In genomic region chr14:77102154-77102553, GRCh38 we compare ENCODE assay signal across 20 cellular contexts. TPM values are rescaled to one million over a fixed set of nuclear protein-coding genes. Genes with fewer than 3 reads are reported as not detected.
DNase-seq lines count a peak whose midpoint lies in the region; ATAC-seq, FAIRE-seq and TF ChIP-seq lines count a peak whose summit lies in the region.
"Had no signal": no experiment of that assay in that cellular context is flagged by ENCODE, and none has a peak within 500 bp of the region (broad histone marks: within the 10 kb centered on the region; RNA-seq: fewer than 3 reads in every experiment).

No MANE protein-coding gene starts in this region.

- no peak overlapping the region for H3K23ac ChIP-seq in mesenchymal stem cell (ENCODE audit: low read length in 2 of 2)

- no peak overlapping the region for H3K4me2 ChIP-seq in endothelial cell of umbilical vein (ENCODE audit: insufficient read depth, low read length)
- no peak overlapping the region for H3K4me2 ChIP-seq in neural progenitor cell
- no peak overlapping the region for H3K4me2 ChIP-seq in mesenchymal stem cell (ENCODE audit: low read length, poor library complexity, severe bottlenecking)
- H3K4me2 ChIP-seq: KMS-11 had no signal

- H3K9me3 Mint-ChIP-seq in neural progenitor cell = no peaks in the 10 kb centered on the region
- H3K9me3 Mint-ChIP-seq: WTC11 had no signal

- WGBS in mesenchymal stem cell = 40% methylated on average over 3 of the region's 4 CpGs

- H3K9me3 ChIP-seq in endothelial cell of umbilical vein (replicated peaks; ENCODE audit: control insufficient read depth, insufficient read depth, low read length) (no peaks in the 10 kb centered on the region), neural progenitor cell (ENCODE audit: low read depth) (no peaks in the 10 kb centered on the region), thoracic aorta (no peaks in the 10 kb centered on the region), mesenchymal stem cell (ENCODE audit: control insufficient read depth, low read length) (no peaks in the 10 kb centered on the region)
- H3K9me3 ChIP-seq: testis had no signal

- peaks cover 32% of the 10 kb centered on the region for H3K79me1 ChIP-seq in mesenchymal stem cell (replicated peaks; ENCODE audit: low read length, poor library complexity, severe bottlenecking)

- peaks cover 80% of the 10 kb centered on the region for H3K4me1 Mint-ChIP-seq in neural progenitor cell

- peaks cover 0 to 5% of the 10 kb centered on the region in 2 experiments for H3K36me3 ChIP-seq in endothelial cell of umbilical vein (ENCODE audit: control insufficient read depth in 2 of 2, extremely low read depth in 1 of 2, insufficient read depth in 2 of 2, low read length in 2 of 2)
- H3K36me3 ChIP-seq in neural progenitor cell = peaks cover 4% of the 10 kb centered on the region
- no peaks in the 10 kb centered on the region for H3K36me3 ChIP-seq in thoracic aorta
- peaks cover 0 to 18% of the 10 kb centered on the region in 2 experiments for H3K36me3 ChIP-seq in mesenchymal stem cell (ENCODE audit: control insufficient read depth in 1 of 2, insufficient read depth in 2 of 2, low read depth in 1 of 2, low read length in 2 of 2)

- no peak overlapping the region for H3K4ac ChIP-seq in mesenchymal stem cell (ENCODE audit: low read depth in 1 of 2, low read length in 2 of 2)

- ATAC-seq in thoracic aorta (ENCODE audit: insufficient number of reproducible peaks, low FRiP score, low read depth) = no peak
- no peak for ATAC-seq in HG03432 (IDR thresholded peaks at IDR 0.05; ENCODE audit: unreplicated experiment)
- ATAC-seq: WTC11 had no signal

- H4K91ac ChIP-seq in mesenchymal stem cell (ENCODE audit: low read length) = no peak overlapping the region

- DNase-seq in endothelial cell of umbilical vein (ENCODE audit: low read depth, low spot score) (no peak), neural progenitor cell (ENCODE audit: low spot score) (no peak), thoracic aorta (ENCODE audit: low spot score) (no peak), mesenchymal stem cell (no peak), posterior vena cava (ENCODE audit: low spot score) (no peak)
- DNase-seq: activated CD4-positive, alpha-beta T cell treated with anti-CD3 and anti-CD28 coated beads, Interleukin-2, amount 50 U/mL, for 48 hours; activated effector memory CD4-positive, alpha-beta T cell treated with anti-CD3 and anti-CD28 coated beads, Interleukin-2, amount 50 U/mL, for 16 hours; dermis blood vessel endothelial cell; NCI-H1694 treated with DMSO at 0.1 percent for 48 hours; NCI-H69; stimulated activated CD4-positive, alpha-beta T cell treated with anti-CD3 and anti-CD28 coated beads, Interleukin-1b, Interleukin-23, amount 100 ng/mL, for 48 hours; T1000; testis had no signal

- H3K27ac Mint-ChIP-seq in neural progenitor cell = peak overlapping the region; percentile 26
- H3K27ac Mint-ChIP-seq: WTC11 had no signal

- dilution Hi-C loops in endothelial cell of umbilical vein (cut with MboI; ENCODE audit: extremely low pct_ligation_motif_present, low sequenced_read_pairs) = no loop called here

- H2BK12ac ChIP-seq in mesenchymal stem cell (ENCODE audit: low read length in 2 of 2) = no peak overlapping the region

- H3K9me1 ChIP-seq in endothelial cell of umbilical vein (replicated peaks; ENCODE audit: control insufficient read depth, extremely low read depth, insufficient read depth, low read length) = no peaks in the 10 kb centered on the region

- no peak overlapping the region for H2BK120ac ChIP-seq in mesenchymal stem cell (ENCODE audit: low read depth, low read length)

- H4K8ac ChIP-seq in mesenchymal stem cell (ENCODE audit: low read length) = no peak overlapping the region

- no peak overlapping the region for H3K4me3 ChIP-seq in endothelial cell of umbilical vein (replicated peaks in 1 of 3; ENCODE audit: insufficient read depth in 1 of 3, low read depth in 1 of 3, low read length in 3 of 3)
- H3K4me3 ChIP-seq in neural progenitor cell = no peak overlapping the region
- no peak overlapping the region for H3K4me3 ChIP-seq in thoracic aorta
- no peak overlapping the region for H3K4me3 ChIP-seq in mesenchymal stem cell (ENCODE audit: insufficient read depth in 1 of 2, low read depth in 1 of 2, low read length in 2 of 2)
- H3K4me3 ChIP-seq: testis had no signal

- intact Hi-C loops in endothelial cell of umbilical vein (cut with micrococcal nuclease) = no loop called here
- intact Hi-C loops in posterior vena cava (cut with DNase I) = no loop called here

- peaks cover 32% of the 10 kb centered on the region for H3F3A ChIP-seq in neural progenitor cell (ENCODE audit: low read depth)

- H3K27ac ChIP-seq in angular gyrus (ENCODE audit: low read depth, low read length) (peak overlapping the region; percentile 97), endothelial cell of umbilical vein (ENCODE audit: insufficient read depth, low read depth, low read length) (no peak overlapping the region), neural progenitor cell (no peak overlapping the region), thoracic aorta (peak overlapping the region; percentile 98), mesenchymal stem cell (ENCODE audit: low read length, poor library complexity, severe bottlenecking) (no peak overlapping the region)
- H3K27ac ChIP-seq: KMS-11 had no signal

- BruUV-seq in endothelial cell of umbilical vein (replicated peaks; lab: Mats Ljungman, UMichigan) = no TSS peak

- H3K14ac ChIP-seq in mesenchymal stem cell (ENCODE audit: low read length in 2 of 2) = no peak overlapping the region

- H3K27me3 ChIP-seq in endothelial cell of umbilical vein (ENCODE audit: control insufficient read depth in 2 of 2, insufficient read depth in 2 of 2, low read length in 2 of 2) (no peaks in the 10 kb centered on the region), neural progenitor cell (no peaks in the 10 kb centered on the region), thoracic aorta (replicated peaks; ENCODE audit: insufficient read depth) (no peaks in the 10 kb centered on the region), mesenchymal stem cell (ENCODE audit: control insufficient read depth in 1 of 2, insufficient read depth in 1 of 2, low read length in 2 of 2) (no peaks in the 10 kb centered on the region)
- H3K27me3 ChIP-seq: testis had no signal

- FAIRE-seq in endothelial cell of umbilical vein (lab: Jason Lieb, UNC) = peak; percentile 28
- FAIRE-seq: bronchial epithelial cell, islet of Langerhans had no signal

- H2AK5ac ChIP-seq in mesenchymal stem cell (ENCODE audit: low read length, severe bottlenecking) = no peak overlapping the region

- H3K9ac ChIP-seq in endothelial cell of umbilical vein (replicated peaks; ENCODE audit: extremely low read depth, insufficient read depth, low read length) = no peak overlapping the region
- H3K9ac ChIP-seq in neural progenitor cell = no peak overlapping the region
- no peak overlapping the region for H3K9ac ChIP-seq in mesenchymal stem cell (ENCODE audit: low read length)
- H3K9ac ChIP-seq: KMS-11 had no signal

- TF ChIP-seq POLR2A in endothelial cell of umbilical vein (IDR thresholded peaks at IDR 0.05; ENCODE audit: low read depth, low read length) = no peak

- H3K79me2 ChIP-seq in endothelial cell of umbilical vein (ENCODE audit: control insufficient read depth, insufficient read depth, low read length) = peaks cover 38% of the 10 kb centered on the region
- H3K79me2 ChIP-seq in neural progenitor cell (ENCODE audit: low read depth) = peaks cover 64% of the 10 kb centered on the region

- H2BK15ac ChIP-seq in mesenchymal stem cell (ENCODE audit: low read depth, poor library complexity, severe bottlenecking) = no peak overlapping the region

- CTCF ChIA-PET in endothelial cell of umbilical vein (lab: Charles Lee) = interaction anchor here (1.4 kb wide), 1 partner anchor 226 kb away, joined by 4 read pairs; no protein-coding TSS in a partner anchor

- no peak overlapping the region for H3K4me3 Mint-ChIP-seq in neural progenitor cell
- H3K4me3 Mint-ChIP-seq: WTC11 had no signal

- H3K36me3 Mint-ChIP-seq in neural progenitor cell = peaks cover 8% of the 10 kb centered on the region

- no peak overlapping the region for H3K18ac ChIP-seq in mesenchymal stem cell (ENCODE audit: low read depth in 1 of 2, low read length in 2 of 2)

- no peak overlapping the region for H2AFZ ChIP-seq in endothelial cell of umbilical vein (ENCODE audit: low read depth, low read length)
- no peak overlapping the region for H2AFZ ChIP-seq in neural progenitor cell (replicated peaks)
- H2AFZ ChIP-seq in mesenchymal stem cell (ENCODE audit: low read depth, low read length) = no peak overlapping the region

- no peaks in the 10 kb centered on the region for H3K27me3 Mint-ChIP-seq in neural progenitor cell (ENCODE audit: insufficient read depth, low read depth)

- TF ChIP-seq CTCF in endothelial cell of umbilical vein (IDR thresholded peaks at IDR 0.05; ENCODE audit: extremely low read depth in 1 of 2, insufficient read depth in 1 of 2, low read depth in 1 of 2, low read length in 2 of 2) = no peak
- no peak for TF ChIP-seq CTCF in neural progenitor cell (IDR thresholded peaks at IDR 0.05)
- no peak for TF ChIP-seq CTCF in thoracic aorta (IDR thresholded peaks at IDR 0.05)

- POLR2A ChIA-PET in endothelial cell of umbilical vein (lab: Charles Lee) = no interaction called here

- H4K20me1 ChIP-seq in endothelial cell of umbilical vein (replicated peaks; ENCODE audit: control insufficient read depth, extremely low read depth, insufficient read depth, low read length) = no peaks in the 10 kb centered on the region
- H4K20me1 ChIP-seq in neural progenitor cell (ENCODE audit: low read depth) = peaks cover 26% of the 10 kb centered on the region

- H3K4me1 ChIP-seq in endothelial cell of umbilical vein (ENCODE audit: control insufficient read depth, extremely low read depth, insufficient read depth, low read length) (peaks cover 22% of the 10 kb centered on the region), neural progenitor cell (peaks cover 36% of the 10 kb centered on the region), thoracic aorta (ENCODE audit: control insufficient read depth in 1 of 2, low read depth in 2 of 2) (peaks cover 64 to 81% of the 10 kb centered on the region in 2 donors), mesenchymal stem cell (ENCODE audit: control insufficient read depth, insufficient read depth, low read depth, low read length) (peaks cover 5% of the 10 kb centered on the region)

- H2BK5ac ChIP-seq in mesenchymal stem cell (ENCODE audit: low read depth, low read length, poor library complexity, severe bottlenecking) = no peak overlapping the region

RNA-seq across cellular contexts. Expression of gene CIPC, which starts 4.1 kb away (rescaled TPM):
- total RNA-seq in endothelial cell of umbilical vein = 17.4 and 17.7 TPM in 2 replicates
- polyA plus RNA-seq in endothelial cell of umbilical vein = 7.6 and 8.8 TPM in 2 replicates
- 9.0 and 9.6 TPM in 2 replicates for polyA plus RNA-seq in endothelial cell of umbilical vein (2011; cell fraction: cytosol; rRNA removed)
- polyA plus RNA-seq in endothelial cell of umbilical vein (2011; cell fraction: nucleus; rRNA removed) = 7.7 and 8.8 TPM in 2 replicates
- polyA plus RNA-seq in endothelial cell of umbilical vein (2012) = 8.7 and 10.6 TPM in 2 replicates
- 16.4 and 17.6 TPM in 2 replicates for polyA minus RNA-seq in endothelial cell of umbilical vein
- 8.1 TPM for polyA minus RNA-seq in endothelial cell of umbilical vein (2011; cell fraction: cytosol; rRNA and poly(A)+ RNA removed)
- 6.1 and 9.5 TPM in 2 replicates for polyA minus RNA-seq in endothelial cell of umbilical vein (2011; cell fraction: nucleus; rRNA and poly(A)+ RNA removed)
- 22.5 and 24.3 TPM in 2 replicates for total RNA-seq in neural progenitor cell (ENCODE audit: low replicate concordance)
- total RNA-seq in thoracic aorta = 10 to 100 TPM; 38.3 to 44.4 TPM
- polyA plus RNA-seq in mesenchymal stem cell (2013, experiment 1 of 2) = 8.8 TPM
- 8.8 TPM for polyA plus RNA-seq in mesenchymal stem cell (2013, experiment 2 of 2)
- 10 to 100 TPM; 28.8 to 32.4 TPM for total RNA-seq in posterior vena cava

RNA-seq across cellular contexts. Expression of gene ZDHHC22, which starts 39.4 kb away (rescaled TPM):
- total RNA-seq in endothelial cell of umbilical vein (0.24 and 0.28 TPM in 2 replicates), neural progenitor cell (ENCODE audit: low replicate concordance) (0.07 and 0.31 TPM in 2 replicates), thoracic aorta (not detected), posterior vena cava (not detected)
- 0.03 and 0.08 TPM in 2 replicates for polyA plus RNA-seq in endothelial cell of umbilical vein
- 0.03 and 0.04 TPM in 2 replicates for polyA plus RNA-seq in endothelial cell of umbilical vein (2011; cell fraction: cytosol; rRNA removed)
- 0.06 TPM in 1 of 2 replicates, not detected in the other for polyA plus RNA-seq in endothelial cell of umbilical vein (2011; cell fraction: nucleus; rRNA removed)
- 0.04 TPM in 1 of 2 replicates, not detected in the other for polyA plus RNA-seq in endothelial cell of umbilical vein (2012)
- 0.04 TPM in 1 of 2 replicates, not detected in the other for polyA minus RNA-seq in endothelial cell of umbilical vein
- polyA minus RNA-seq in endothelial cell of umbilical vein (2011; cell fraction: cytosol; rRNA and poly(A)+ RNA removed) = not detected
- not detected in 2 replicates for polyA minus RNA-seq in endothelial cell of umbilical vein (2011; cell fraction: nucleus; rRNA and poly(A)+ RNA removed)
- polyA plus RNA-seq in mesenchymal stem cell (2013, experiment 1 of 2) = not detected
- not detected for polyA plus RNA-seq in mesenchymal stem cell (2013, experiment 2 of 2)
- total RNA-seq: bronchial epithelial cell, dermis blood vessel endothelial cell, lung microvascular endothelial cell had no signal

Comparison
In these comparisons a context has a peak if more than half of its experiments do, and no peak if none do; other contexts are left out.
1. H3K27ac ChIP-seq: peak in angular gyrus (single experiment) and thoracic aorta (2 of 2); none in endothelial cell of umbilical vein (single experiment), neural progenitor cell (single experiment) and mesenchymal stem cell (single experiment).